Comparison of ENCODE assay signal across 30 cellular contexts in the genomic region with DNA sequence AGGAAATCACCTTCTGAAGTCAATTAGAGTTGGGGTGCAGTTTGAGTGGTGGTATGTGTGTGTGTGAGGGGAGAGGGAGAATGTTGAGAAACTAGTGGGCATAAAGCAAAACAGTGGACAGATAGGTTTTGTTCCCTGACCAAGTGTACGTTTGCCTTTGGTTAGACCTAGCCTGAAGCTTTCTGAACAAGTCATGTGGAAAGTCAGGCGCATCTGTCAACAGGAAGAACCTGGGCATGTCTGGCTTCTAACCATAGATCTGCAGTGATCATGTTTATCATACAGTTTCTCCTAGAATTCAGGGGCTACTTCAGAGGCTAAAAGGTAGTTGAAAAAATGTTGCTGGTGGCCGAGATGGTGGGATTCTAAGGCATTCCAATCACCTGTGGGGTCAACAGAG.
A peak's percentile ranks its signal among the peaks of the same experiment; 100 is the strongest.
DNase-seq lines count a peak whose midpoint lies in the region; ATAC-seq and TF ChIP-seq lines count a peak whose summit lies in the region.
"Had no signal": no experiment of that assay in that cellular context is flagged by ENCODE, and none has a peak within 500 bp of the region (broad histone marks: within the 10 kb centered on the region; RNA-seq: fewer than 3 reads in every experiment).

No MANE protein-coding gene starts in this region.

- no peak overlapping the region for H3K4me3 Mint-ChIP-seq in dendritic cell treated with granulocyte-macrophage colony-stimulating factor and Interleukin-4, amounts not matched to agents 40 ng/mL and 50 ng/mL, for 4 days
- H3K4me3 Mint-ChIP-seq: activated naive CD8-positive, alpha-beta T cell treated with anti-CD3 and anti-CD28 coated beads, Interleukin-2, amount 50 U/mL, for 24 hours; GM23338; HFFc6; mesothelial cell of epicardium; natural killer cell; stimulated activated naive CD8-positive, alpha-beta T cell treated with anti-CD3 and anti-CD28 coated beads, Interleukin-15, amount 100 ng/mL, for 72 hours had no signal

- H3K9me3 ChIP-seq in cardiac muscle cell (ENCODE audit: low read depth): no peaks in the 10 kb centered on the region
- no peaks in the 10 kb centered on the region for H3K9me3 ChIP-seq in right atrium auricular region
- H3K9me3 ChIP-seq in vagina: no peaks in the 10 kb centered on the region
- H3K9me3 ChIP-seq: Caco-2, left lung had no signal

- no peaks in the 10 kb centered on the region for H3K36me3 Mint-ChIP-seq in dendritic cell treated with granulocyte-macrophage colony-stimulating factor and Interleukin-4, amounts not matched to agents 40 ng/mL and 50 ng/mL, for 4 days (ENCODE audit: low read depth)
- H3K36me3 Mint-ChIP-seq: mesothelial cell of epicardium, natural killer cell had no signal

- H3K27me3 ChIP-seq in cardiac muscle cell (no peaks in the 10 kb centered on the region), right atrium auricular region (no peaks in the 10 kb centered on the region), vagina (no peaks in the 10 kb centered on the region)
- H3K27me3 ChIP-seq: left lung had no signal

- no peak overlapping the region for H3K4me3 ChIP-seq in cardiac muscle cell
- H3K4me3 ChIP-seq in right atrium auricular region: no peak overlapping the region
- H3K4me3 ChIP-seq in vagina: no peak overlapping the region
- H3K4me3 ChIP-seq: GM23338, left lung had no signal

- intact Hi-C loops in dendritic cell treated with granulocyte-macrophage colony-stimulating factor and Interleukin-4, amounts not matched to agents 40 ng/mL and 50 ng/mL, for 4 days (cut with micrococcal nuclease): loop anchor here (5.0 kb wide), 1 partner anchor 59 kb away; no protein-coding TSS in a partner anchor
- intact Hi-C loops in vagina (cut with DNase I): no loop called here

- DNase-seq in cardiac muscle cell (ENCODE audit: low read depth in 1 of 2, low spot score in 1 of 2): no peak
- DNase-seq in right atrium auricular region (ENCODE audit: low spot score): no peak
- peak; percentile 5 for DNase-seq in RPMI8226
- DNase-seq in NCI-H1694 treated with DMSO at 0.1 percent for 48 hours (lab: John Stamatoyannopoulos, UW): no peak
- DNase-seq in vagina (ENCODE audit: extremely low spot score in 2 of 2): no peak
- DNase-seq: ACHN; activated CD4-positive, alpha-beta T cell treated with anti-CD3 and anti-CD28 coated beads for 48 hours; activated CD8-positive, alpha-beta memory T cell treated with anti-CD3 and anti-CD28 coated beads for 24 hours; activated naive CD8-positive, alpha-beta T cell treated with anti-CD3 and anti-CD28 coated beads, Interleukin-2, amount 50 U/mL, for 24 hours; Caco-2; effector CD4-positive, alpha-beta T cell; HFFc6; IMR-90; left lung; natural killer cell; NCI-H1105 treated with DMSO at 0.1 percent for 48 hours; NCI-H345; NCI-H748 treated with DMSO at 0.1 percent for 48 hours; retina; small intestine; stimulated activated CD4-positive, alpha-beta T cell treated with anti-CD3 and anti-CD28 coated beads, Interleukin-1b, Interleukin-23, amount 100 ng/mL, for 48 hours; stimulated activated CD8-positive, alpha-beta memory T cell treated with anti-CD3 and anti-CD28 coated beads, Interleukin-4, amount 100 ng/mL, for 48 hours; stimulated activated naive CD8-positive, alpha-beta T cell treated with anti-CD3 and anti-CD28 coated beads, Interleukin-15, amount 100 ng/mL, for 72 hours; T-helper 2 cell had no signal

- H3K9me3 Mint-ChIP-seq in dendritic cell treated with granulocyte-macrophage colony-stimulating factor and Interleukin-4, amounts not matched to agents 40 ng/mL and 50 ng/mL, for 4 days: no peaks in the 10 kb centered on the region
- H3K9me3 Mint-ChIP-seq: activated naive CD8-positive, alpha-beta T cell treated with anti-CD3 and anti-CD28 coated beads, Interleukin-2, amount 50 U/mL, for 24 hours; GM23338; HFFc6; mesothelial cell of epicardium; natural killer cell; stimulated activated naive CD8-positive, alpha-beta T cell treated with anti-CD3 and anti-CD28 coated beads, Interleukin-15, amount 100 ng/mL, for 72 hours had no signal

- H3K4me1 ChIP-seq in cardiac muscle cell (ENCODE audit: low read depth) (peaks cover 12% of the 10 kb centered on the region), right atrium auricular region (peaks cover 0 to 21% of the 10 kb centered on the region in 2 donors), vagina (no peaks in the 10 kb centered on the region)
- H3K4me1 ChIP-seq: Caco-2 had no signal

- TF ChIP-seq POLR2A in vagina (IDR thresholded peaks at IDR 0.05): no peak

- no peak for TF ChIP-seq CTCF in cardiac muscle cell (IDR thresholded peaks at IDR 0.05; ENCODE audit: low read depth, low read length)
- TF ChIP-seq CTCF in right atrium auricular region (IDR thresholded peaks at IDR 0.05): no peak
- TF ChIP-seq CTCF in vagina (IDR thresholded peaks at IDR 0.05): no peak

- H3K4me1 Mint-ChIP-seq in dendritic cell treated with granulocyte-macrophage colony-stimulating factor and Interleukin-4, amounts not matched to agents 40 ng/mL and 50 ng/mL, for 4 days (ENCODE audit: low read depth): peaks cover 76% of the 10 kb centered on the region
- H3K4me1 Mint-ChIP-seq: mesothelial cell of epicardium; stimulated activated naive CD8-positive, alpha-beta T cell treated with anti-CD3 and anti-CD28 coated beads, Interleukin-15, amount 100 ng/mL, for 72 hours had no signal

- H3K27ac ChIP-seq in cardiac muscle cell (peak overlapping the region; percentile 37), right atrium auricular region (no peak overlapping the region), vagina (no peak overlapping the region)
- H3K27ac ChIP-seq: epithelial cell of prostate, left lung had no signal

- H3K36me3 ChIP-seq in cardiac muscle cell: no peaks in the 10 kb centered on the region
- no peaks in the 10 kb centered on the region for H3K36me3 ChIP-seq in right atrium auricular region
- H3K36me3 ChIP-seq in vagina: no peaks in the 10 kb centered on the region
- H3K36me3 ChIP-seq: left lung had no signal

- ATAC-seq in GM18868 (IDR thresholded peaks at IDR 0.05; ENCODE audit: unreplicated experiment): no peak
- ATAC-seq: activated naive CD8-positive, alpha-beta T cell treated with anti-CD3 and anti-CD28 coated beads, Interleukin-2, amount 50 U/mL, for 24 hours; GM23338; left lung; natural killer cell; SK-N-SH treated with all-trans-retinoic acid at 6 μM for 48 hours; stimulated activated naive CD8-positive, alpha-beta T cell treated with anti-CD3 and anti-CD28 coated beads, Interleukin-15, amount 100 ng/mL, for 72 hours had no signal

- H3K27me3 Mint-ChIP-seq in dendritic cell treated with granulocyte-macrophage colony-stimulating factor and Interleukin-4, amounts not matched to agents 40 ng/mL and 50 ng/mL, for 4 days: no peaks in the 10 kb centered on the region

- peak overlapping the region; percentile 93 for H3K27ac Mint-ChIP-seq in dendritic cell treated with granulocyte-macrophage colony-stimulating factor and Interleukin-4, amounts not matched to agents 40 ng/mL and 50 ng/mL, for 4 days
- H3K27ac Mint-ChIP-seq: activated naive CD8-positive, alpha-beta T cell treated with anti-CD3 and anti-CD28 coated beads, Interleukin-2, amount 50 U/mL, for 24 hours; GM23338; HFFc6; mesothelial cell of epicardium; natural killer cell had no signal
